ENCODE assay signal across 11 cellular contexts in the genomic region with DNA sequence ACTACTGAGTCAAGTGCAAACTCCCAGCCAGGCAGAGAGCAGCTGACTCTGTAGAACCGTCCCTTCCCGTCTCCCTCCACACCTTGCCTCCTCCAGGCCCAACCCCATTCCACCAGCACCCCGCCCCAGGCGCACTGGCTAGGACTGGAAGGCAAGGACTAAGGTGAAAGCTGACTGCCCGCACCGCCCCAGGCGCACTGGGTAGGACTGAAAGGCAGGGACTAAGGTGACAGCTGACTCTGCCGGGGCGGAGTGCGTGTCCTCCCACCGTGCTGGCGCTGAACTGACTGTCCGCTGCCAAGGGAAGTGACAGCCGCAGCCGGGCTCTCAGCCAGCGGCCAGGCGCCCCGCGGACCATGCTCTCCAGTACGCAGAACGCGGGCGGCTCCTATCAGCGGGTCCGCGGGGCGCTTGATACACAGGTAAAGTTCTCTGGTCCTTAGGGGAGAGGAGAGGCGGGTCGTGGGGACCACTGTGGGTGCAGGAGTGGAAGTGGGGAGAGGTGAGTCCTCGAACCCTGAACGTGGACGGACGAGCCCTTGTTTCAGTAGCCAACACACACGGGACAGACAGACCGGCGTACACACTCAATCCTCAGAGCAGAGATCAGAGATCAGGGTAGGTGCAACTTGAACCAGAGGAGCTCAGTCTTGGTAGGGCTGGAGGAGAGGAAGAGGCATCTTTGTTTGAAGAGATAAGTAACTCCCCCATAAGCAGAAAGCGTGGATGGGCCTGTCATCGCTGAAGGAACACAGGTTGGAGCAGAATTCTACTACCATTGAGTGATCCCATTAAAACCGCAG. TPM values are rescaled to one million over a fixed set of nuclear protein-coding genes. Genes with fewer than 3 reads are reported as not detected.
A peak's percentile ranks its signal among the peaks of the same experiment; 100 is the strongest.
DNase-seq lines count a peak whose midpoint lies in the region; ATAC-seq and TF ChIP-seq lines count a peak whose summit lies in the region.
"Had no signal": no experiment of that assay in that cellular context is flagged by ENCODE, and none has a peak within 500 bp of the region (broad histone marks: within the 10 kb centered on the region; RNA-seq: fewer than 3 reads in every experiment).

No MANE protein-coding gene starts in this region.

- H3K9me3 ChIP-seq in endodermal cell (ENCODE audit: control insufficient read depth, low read length) (no peaks in the 10 kb centered on the region), mucosa of descending colon (no peaks in the 10 kb centered on the region), WERI-Rb-1 (ENCODE audit: severe bottlenecking) (no peaks in the 10 kb centered on the region)

- H3K4me1 Mint-ChIP-seq in stimulated activated naive CD8-positive, alpha-beta T cell treated with anti-CD3 and anti-CD28 coated beads, Interleukin-15, amount 100 ng/mL, for 72 hours, result peaks cover 5% of the 10 kb centered on the region
- peaks cover 3% of the 10 kb centered on the region for H3K4me1 Mint-ChIP-seq in endodermal cell
- H3K4me1 Mint-ChIP-seq: naive B cell had no signal

- H3K4me3 ChIP-seq in endodermal cell (ENCODE audit: low read length) (no peak overlapping the region), mucosa of descending colon (no peak overlapping the region), WERI-Rb-1 (ENCODE audit: low read depth, low read length) (no peak overlapping the region)
- H3K4me3 ChIP-seq: cardiac muscle cell had no signal

- no peak overlapping the region for H3K9ac ChIP-seq in endodermal cell (ENCODE audit: extremely low read depth, low read length, poor library complexity, severe bottlenecking)

- H3K27me3 Mint-ChIP-seq in stimulated activated naive CD8-positive, alpha-beta T cell treated with anti-CD3 and anti-CD28 coated beads, Interleukin-15, amount 100 ng/mL, for 72 hours, result peaks cover 38% of the 10 kb centered on the region
- peaks cover 26% of the 10 kb centered on the region for H3K27me3 Mint-ChIP-seq in endodermal cell (ENCODE audit: insufficient read depth)

- peak; percentile 62 for ATAC-seq in stimulated activated naive CD8-positive, alpha-beta T cell treated with anti-CD3 and anti-CD28 coated beads, Interleukin-15, amount 100 ng/mL, for 72 hours
- no peak for ATAC-seq in stimulated activated naive CD8-positive, alpha-beta T cell treated with anti-CD3 and anti-CD28 coated beads, Interleukin-15, Interleukin-2, amounts not matched to agents 100 U/mL and 50 U/mL, for 24 hours
- peak; percentile 96 for ATAC-seq in mucosa of descending colon
- no peak for ATAC-seq in HG03025 (IDR thresholded peaks at IDR 0.05; ENCODE audit: low FRiP score, unreplicated experiment)
- no peak for ATAC-seq in HG02938 (IDR thresholded peaks at IDR 0.05; ENCODE audit: unreplicated experiment)

- no peaks in the 10 kb centered on the region for H3K9me3 Mint-ChIP-seq in stimulated activated naive CD8-positive, alpha-beta T cell treated with anti-CD3 and anti-CD28 coated beads, Interleukin-15, amount 100 ng/mL, for 72 hours
- no peaks in the 10 kb centered on the region for H3K9me3 Mint-ChIP-seq in endodermal cell
- H3K9me3 Mint-ChIP-seq: naive B cell; stimulated activated naive CD8-positive, alpha-beta T cell treated with anti-CD3 and anti-CD28 coated beads, Interleukin-15, Interleukin-2, amounts not matched to agents 100 ng/mL and 50 ng/mL, for 24 hours had no signal

- no peak for DNase-seq in stimulated activated naive CD8-positive, alpha-beta T cell treated with anti-CD3 and anti-CD28 coated beads, Interleukin-15, amount 100 ng/mL, for 72 hours
- no peak for DNase-seq in stimulated activated naive CD8-positive, alpha-beta T cell treated with anti-CD3 and anti-CD28 coated beads, Interleukin-15, Interleukin-2, amounts not matched to agents 100 U/mL and 50 U/mL, for 24 hours
- DNase-seq in endodermal cell (peak; percentile 85), mucosa of descending colon (peak; percentile 95 to 97 (median 95)), WERI-Rb-1 (no peak), NCI-H226 (no peak)
- DNase-seq: naive B cell had no signal

- H3K27ac ChIP-seq in endodermal cell (ENCODE audit: low read depth, low read length) (no peak overlapping the region), WERI-Rb-1 (no peak overlapping the region)
- H3K27ac ChIP-seq: cardiac muscle cell had no signal

- H3K4me1 ChIP-seq in endodermal cell (ENCODE audit: control insufficient read depth, insufficient read depth, low read length), result no peaks in the 10 kb centered on the region
- H3K4me1 ChIP-seq in mucosa of descending colon (ENCODE audit: low read depth), result peaks cover 12% of the 10 kb centered on the region

- H3K36me3 Mint-ChIP-seq in endodermal cell (ENCODE audit: low read depth), result no peaks in the 10 kb centered on the region
- H3K36me3 Mint-ChIP-seq: naive B cell had no signal

- no peak overlapping the region for H3K27ac Mint-ChIP-seq in stimulated activated naive CD8-positive, alpha-beta T cell treated with anti-CD3 and anti-CD28 coated beads, Interleukin-15, amount 100 ng/mL, for 72 hours
- no peak overlapping the region for H3K27ac Mint-ChIP-seq in endodermal cell
- H3K27ac Mint-ChIP-seq: naive B cell; stimulated activated naive CD8-positive, alpha-beta T cell treated with anti-CD3 and anti-CD28 coated beads, Interleukin-15, Interleukin-2, amounts not matched to agents 100 ng/mL and 50 ng/mL, for 24 hours had no signal

- H3K4me3 Mint-ChIP-seq in stimulated activated naive CD8-positive, alpha-beta T cell treated with anti-CD3 and anti-CD28 coated beads, Interleukin-15, amount 100 ng/mL, for 72 hours, result peak overlapping the region in 1 of 2 donors; percentile 1
- peak overlapping the region; percentile 49 for H3K4me3 Mint-ChIP-seq in endodermal cell
- H3K4me3 Mint-ChIP-seq: naive B cell; stimulated activated naive CD8-positive, alpha-beta T cell treated with anti-CD3 and anti-CD28 coated beads, Interleukin-15, Interleukin-2, amounts not matched to agents 100 ng/mL and 50 ng/mL, for 24 hours had no signal

- H3K36me3 ChIP-seq in endodermal cell (ENCODE audit: control insufficient read depth, insufficient read depth, low read length) (no peaks in the 10 kb centered on the region), mucosa of descending colon (ENCODE audit: low read depth) (no peaks in the 10 kb centered on the region), WERI-Rb-1 (no peaks in the 10 kb centered on the region)
- H3K36me3 ChIP-seq: cardiac muscle cell had no signal

- intact Hi-C loops in mucosa of descending colon (cut with DNase I, micrococcal nuclease), result no loop called here

- TF ChIP-seq CTCF in endodermal cell (conservative IDR thresholded peaks at IDR 0.05) (no peak), mucosa of descending colon (IDR thresholded peaks at IDR 0.05) (no peak), WERI-Rb-1 (IDR thresholded peaks at IDR 0.05; ENCODE audit: low read depth, low read length) (no peak)

- 85 to 89% methylated on average over 8 to 39 of the region's 39 CpGs for WGBS in endodermal cell (ENCODE audit: insufficient coverage in 1 of 2, insufficient read length in 1 of 2), 2 experiments

- H3K27me3 ChIP-seq in endodermal cell (ENCODE audit: control insufficient read depth, insufficient read depth, low read length, poor library complexity, severe bottlenecking) (no peaks in the 10 kb centered on the region), WERI-Rb-1 (ENCODE audit: insufficient read depth, low read depth, severe bottlenecking) (no peaks in the 10 kb centered on the region)
- H3K27me3 ChIP-seq: cardiac muscle cell had no signal

RNA-seq across cellular contexts. Expression of a gene that starts 58.0 kb away (rescaled TPM):
- total RNA-seq in endodermal cell (10 to 100 TPM in 1 of 2 donors, 1 to 10 TPM in 1; 5.4 to 13.5 TPM), mucosa of descending colon (1 to 10 TPM in 2 of 3 donors, under 1 TPM in 1; 0.65 to 1.9 (median 1.6) TPM)
- polyA plus RNA-seq in endodermal cell (2013, experiment 1 of 2), result 6.0 TPM
- polyA plus RNA-seq in endodermal cell (2013, experiment 2 of 2), result 5.5 TPM

Comparison
In these comparisons a context has a peak if more than half of its experiments do, and no peak if none do; other contexts are left out.
1. ATAC-seq: peak in stimulated activated naive CD8-positive, alpha-beta T cell treated with anti-CD3 and anti-CD28 coated beads, Interleukin-15, amount 100 ng/mL, for 72 hours (single experiment) and mucosa of descending colon (single experiment); none in stimulated activated naive CD8-positive, alpha-beta T cell treated with anti-CD3 and anti-CD28 coated beads, Interleukin-15, Interleukin-2, amounts not matched to agents 100 U/mL and 50 U/mL, for 24 hours (single experiment), HG03025 (single experiment) and HG02938 (single experiment).
2. DNase-seq: peak in endodermal cell (single experiment) and mucosa of descending colon (3 of 3); none in stimulated activated naive CD8-positive, alpha-beta T cell treated with anti-CD3 and anti-CD28 coated beads, Interleukin-15, amount 100 ng/mL, for 72 hours (0 of 2), stimulated activated naive CD8-positive, alpha-beta T cell treated with anti-CD3 and anti-CD28 coated beads, Interleukin-15, Interleukin-2, amounts not matched to agents 100 U/mL and 50 U/mL, for 24 hours (single experiment), WERI-Rb-1 (single experiment) and NCI-H226 (single experiment).